Comparison of ENCODE assay signal across 27 cellular contexts in genomic region chr11:112100457-112100856, GRCh38. TPM values are rescaled to one million over a fixed set of nuclear protein-coding genes. Genes with fewer than 3 reads are reported as not detected.
DNase-seq lines count a peak whose midpoint lies in the region; ATAC-seq and TF ChIP-seq lines count a peak whose summit lies in the region.
"Had no signal": no experiment of that assay in that cellular context is flagged by ENCODE, and none has a peak within 500 bp of the region (broad histone marks: within the 10 kb centered on the region; RNA-seq: fewer than 3 reads in every experiment).

No MANE protein-coding gene starts in this region.

- H3K27me3 ChIP-seq in osteoblast (ENCODE audit: insufficient read depth, low read length) (no peaks in the 10 kb centered on the region), Karpas-422 (ENCODE audit: low read length) (no peaks in the 10 kb centered on the region)
- H3K27me3 ChIP-seq: thyroid gland had no signal

- no peaks in the 10 kb centered on the region for H3K9me2 ChIP-seq in Karpas-422 (replicated peaks; ENCODE audit: insufficient read depth, low read length)

- no peaks in the 10 kb centered on the region for H3K27me3 Mint-ChIP-seq in activated CD8-positive, alpha-beta T cell treated with anti-CD3 and anti-CD28 coated beads, Interleukin-2, amount 10 ng/mL, durations not matched to agents 7 days and 5 days (ENCODE audit: low read depth)
- H3K27me3 Mint-ChIP-seq: activated CD4-positive, alpha-beta T cell treated with anti-CD3 and anti-CD28 coated beads, Interleukin-2, amount 10 ng/mL, durations not matched to agents 7 days and 5 days; activated naive CD4-positive, alpha-beta T cell treated with anti-CD3 and anti-CD28 coated beads, Interleukin-2, amount 50 U/mL, for 24 hours; stimulated activated naive CD8-positive, alpha-beta T cell treated with anti-CD3 and anti-CD28 coated beads, Interleukin-15, Interleukin-2, amounts not matched to agents 100 ng/mL and 50 ng/mL, for 24 hours had no signal

- peaks cover 7% of the 10 kb centered on the region for H3K36me3 Mint-ChIP-seq in activated CD8-positive, alpha-beta T cell treated with anti-CD3 and anti-CD28 coated beads, Interleukin-2, amount 10 ng/mL, durations not matched to agents 7 days and 5 days (ENCODE audit: low read depth)

- H3K36me3 ChIP-seq in osteoblast (ENCODE audit: insufficient read depth, low read length) (peaks cover 6% of the 10 kb centered on the region), Karpas-422 (ENCODE audit: insufficient read depth, low read length) (no peaks in the 10 kb centered on the region)

- H3K79me2 ChIP-seq in osteoblast (ENCODE audit: insufficient read depth, low read length) (no peaks in the 10 kb centered on the region), Karpas-422 (ENCODE audit: low read length) (no peaks in the 10 kb centered on the region)

- no peak for TF ChIP-seq CTCF in fibroblast of villous mesenchyme (IDR thresholded peaks at IDR 0.05; ENCODE audit: insufficient read depth, low read depth, low read length)
- TF ChIP-seq CTCF in osteoblast (IDR thresholded peaks at IDR 0.05; ENCODE audit: extremely low read depth, low read depth, low read length) = no peak

- H3K27ac ChIP-seq in osteoblast (ENCODE audit: low read depth, low read length) (no peak overlapping the region), Karpas-422 (ENCODE audit: low read length) (no peak overlapping the region)
- H3K27ac ChIP-seq: thyroid gland had no signal

- H3K9me3 Mint-ChIP-seq in activated CD8-positive, alpha-beta T cell treated with anti-CD3 and anti-CD28 coated beads, Interleukin-2, amount 10 ng/mL, durations not matched to agents 7 days and 5 days (ENCODE audit: insufficient read depth) = no peaks in the 10 kb centered on the region
- H3K9me3 Mint-ChIP-seq: activated CD4-positive, alpha-beta T cell treated with anti-CD3 and anti-CD28 coated beads, Interleukin-2, amount 10 ng/mL, durations not matched to agents 7 days and 5 days; activated naive CD4-positive, alpha-beta T cell treated with anti-CD3 and anti-CD28 coated beads, Interleukin-2, amount 50 U/mL, for 24 hours; stimulated activated naive CD8-positive, alpha-beta T cell treated with anti-CD3 and anti-CD28 coated beads, Interleukin-15, Interleukin-2, amounts not matched to agents 100 ng/mL and 50 ng/mL, for 24 hours; T-helper 2 cell treated with Interferon-gamma antibody and Interleukin-4, amounts not matched to agents 5 μg/mL and 100 μg/mL, for 36 hours had no signal

- H3K4me3 ChIP-seq in fibroblast of villous mesenchyme (ENCODE audit: low read depth, low read length) (no peak overlapping the region), osteoblast (ENCODE audit: insufficient read depth, low read length) (no peak overlapping the region), Karpas-422 (ENCODE audit: low read length) (no peak overlapping the region)
- H3K4me3 ChIP-seq: thyroid gland had no signal

- H3K9ac ChIP-seq in Karpas-422 (ENCODE audit: low read length) = no peak overlapping the region

- H3K27ac Mint-ChIP-seq in activated CD8-positive, alpha-beta T cell treated with anti-CD3 and anti-CD28 coated beads, Interleukin-2, amount 10 ng/mL, durations not matched to agents 7 days and 5 days = no peak overlapping the region
- H3K27ac Mint-ChIP-seq: activated CD4-positive, alpha-beta T cell treated with anti-CD3 and anti-CD28 coated beads, Interleukin-2, amount 10 ng/mL, durations not matched to agents 7 days and 5 days; activated naive CD4-positive, alpha-beta T cell treated with anti-CD3 and anti-CD28 coated beads, Interleukin-2, amount 50 U/mL, for 24 hours; stimulated activated naive CD8-positive, alpha-beta T cell treated with anti-CD3 and anti-CD28 coated beads, Interleukin-15, Interleukin-2, amounts not matched to agents 100 ng/mL and 50 ng/mL, for 24 hours; T-helper 2 cell treated with Interferon-gamma antibody and Interleukin-4, amounts not matched to agents 5 μg/mL and 100 μg/mL, for 36 hours had no signal

- no peaks in the 10 kb centered on the region for H4K20me1 ChIP-seq in osteoblast (ENCODE audit: insufficient read depth, low read length)
- no peaks in the 10 kb centered on the region for H4K20me1 ChIP-seq in Karpas-422 (ENCODE audit: insufficient read depth, low read depth, low read length)

- H2AFZ ChIP-seq in osteoblast (ENCODE audit: low read length) (no peak overlapping the region), Karpas-422 (ENCODE audit: low read length) (no peak overlapping the region)

- H3K9me3 ChIP-seq in osteoblast (ENCODE audit: low read depth, low read length) (no peaks in the 10 kb centered on the region), Karpas-422 (ENCODE audit: low read length) (no peaks in the 10 kb centered on the region)
- H3K9me3 ChIP-seq: Caco-2, thyroid gland had no signal

- DNase-seq in EL (peak; percentile 29), astrocyte of the hippocampus (ENCODE audit: low read depth, low spot score) (peak; percentile 48), fibroblast of villous mesenchyme (ENCODE audit: low read depth) (peak; percentile 85), osteoblast (ENCODE audit: insufficient read length, low spot score, missing footprints) (peak; percentile 62), Karpas-422 (no peak)
- no peak for DNase-seq in activated CD8-positive, alpha-beta T cell treated with anti-CD3 and anti-CD28 coated beads, Interleukin-2, amount 10 ng/mL, durations not matched to agents 7 days and 5 days
- DNase-seq in activated T-cell treated with anti-CD3 and anti-CD28 coated beads, Interleukin-2, amount 50 U/mL, for 48 hours = no peak
- DNase-seq: ACHN; activated CD4-positive, alpha-beta T cell treated with anti-CD3 and anti-CD28 coated beads, Interleukin-2, amount 10 ng/mL, durations not matched to agents 7 days and 5 days; C1 segment of cervical spinal cord; Caco-2; DMS79 treated with DMSO at 0.1 percent for 48 hours; effector CD8-positive, alpha-beta T cell; erythroblast; kidney; NCI-H2081; NCI-H345; NCI-H774; retina; stimulated activated CD4-positive, alpha-beta T cell treated with anti-CD3 and anti-CD28 coated beads, Interleukin-12 subunit alpha, Interleukin-12 subunit beta, amount 100 ng/mL, for 4 hours; stimulated activated CD4-positive, alpha-beta T cell treated with anti-CD3 and anti-CD28 coated beads, Interleukin-4, amount 100 ng/mL, for 4 hours; thyroid gland had no signal

- H3K4me2 ChIP-seq in osteoblast (ENCODE audit: insufficient read depth, low read length) = no peak overlapping the region
- no peak overlapping the region for H3K4me2 ChIP-seq in Karpas-422 (ENCODE audit: low read depth, low read length, poor library complexity, severe bottlenecking)

- H3K4me1 Mint-ChIP-seq in activated CD8-positive, alpha-beta T cell treated with anti-CD3 and anti-CD28 coated beads, Interleukin-2, amount 10 ng/mL, durations not matched to agents 7 days and 5 days (ENCODE audit: low read depth) = no peaks in the 10 kb centered on the region
- H3K4me1 Mint-ChIP-seq: activated CD4-positive, alpha-beta T cell treated with anti-CD3 and anti-CD28 coated beads, Interleukin-2, amount 10 ng/mL, durations not matched to agents 7 days and 5 days; activated naive CD4-positive, alpha-beta T cell treated with anti-CD3 and anti-CD28 coated beads, Interleukin-2, amount 50 U/mL, for 24 hours had no signal

- peaks cover 3% of the 10 kb centered on the region for H3K4me1 ChIP-seq in osteoblast (ENCODE audit: insufficient read depth, low read length)
- no peaks in the 10 kb centered on the region for H3K4me1 ChIP-seq in Karpas-422 (ENCODE audit: low read length)
- H3K4me1 ChIP-seq: Caco-2, thyroid gland had no signal

- no peak overlapping the region for H3K4me3 Mint-ChIP-seq in activated CD8-positive, alpha-beta T cell treated with anti-CD3 and anti-CD28 coated beads, Interleukin-2, amount 10 ng/mL, durations not matched to agents 7 days and 5 days
- H3K4me3 Mint-ChIP-seq: activated CD4-positive, alpha-beta T cell treated with anti-CD3 and anti-CD28 coated beads, Interleukin-2, amount 10 ng/mL, durations not matched to agents 7 days and 5 days; activated naive CD4-positive, alpha-beta T cell treated with anti-CD3 and anti-CD28 coated beads, Interleukin-2, amount 50 U/mL, for 24 hours; stimulated activated naive CD8-positive, alpha-beta T cell treated with anti-CD3 and anti-CD28 coated beads, Interleukin-15, Interleukin-2, amounts not matched to agents 100 ng/mL and 50 ng/mL, for 24 hours; T-helper 2 cell treated with Interferon-gamma antibody and Interleukin-4, amounts not matched to agents 5 μg/mL and 100 μg/mL, for 36 hours had no signal

- CTCF ChIA-PET in activated CD8-positive, alpha-beta T cell treated with anti-CD3 and anti-CD28 coated beads, Interleukin-2, amount 10 ng/mL, durations not matched to agents 7 days and 5 days (lab: Charles Lee) = interaction anchor here (7.7 kb wide), 1 partner anchor 14 kb away, joined by 42 read pairs; no protein-coding TSS in a partner anchor

- no peak for ATAC-seq in activated CD8-positive, alpha-beta T cell treated with anti-CD3 and anti-CD28 coated beads, Interleukin-2, amount 10 ng/mL, durations not matched to agents 7 days and 5 days
- no peak for ATAC-seq in GM21381 (IDR thresholded peaks at IDR 0.05; ENCODE audit: unreplicated experiment)
- ATAC-seq: HCT116 had no signal

- POLR2A ChIA-PET in activated CD8-positive, alpha-beta T cell treated with anti-CD3 and anti-CD28 coated beads, Interleukin-2, amount 10 ng/mL, durations not matched to agents 7 days and 5 days (lab: Charles Lee) = no interaction called here

RNA-seq across cellular contexts. Expression of gene SDHD, which starts 13.8 kb away (rescaled TPM):
- total RNA-seq in fibroblast of villous mesenchyme (121 and 140 TPM in 2 replicates), osteoblast (100 and 119 TPM in 2 replicates)
- 57.4 and 79.6 TPM in 2 replicates for total RNA-seq in Karpas-422 (2014; rRNA removed; shearing (Covaris generic); ENCODE audit: low replicate concordance)
- 10 to 100 TPM; 98.2 to 99.4 TPM for total RNA-seq in activated CD8-positive, alpha-beta T cell treated with anti-CD3 and anti-CD28 coated beads, Interleukin-2, amount 10 ng/mL, durations not matched to agents 7 days and 5 days

RNA-seq across cellular contexts. Expression of gene TIMM8B, which starts 13.9 kb away (rescaled TPM):
- 57.0 and 64.3 TPM in 2 replicates for total RNA-seq in fibroblast of villous mesenchyme
- 34.2 and 39.8 TPM in 2 replicates for total RNA-seq in osteoblast
- total RNA-seq in Karpas-422 (2014; rRNA removed; shearing (Covaris generic); ENCODE audit: low replicate concordance) = 53.3 and 73.4 TPM in 2 replicates
- 10 to 100 TPM; 59.1 to 62.3 TPM for total RNA-seq in activated CD8-positive, alpha-beta T cell treated with anti-CD3 and anti-CD28 coated beads, Interleukin-2, amount 10 ng/mL, durations not matched to agents 7 days and 5 days

RNA-seq across cellular contexts. Expression of gene NKAPD1, which starts 26.4 kb away (rescaled TPM):
- total RNA-seq in fibroblast of villous mesenchyme = 20.6 and 30.7 TPM in 2 replicates
- 33.9 and 37.6 TPM in 2 replicates for total RNA-seq in osteoblast
- 11.5 and 11.7 TPM in 2 replicates for total RNA-seq in Karpas-422 (2014; rRNA removed; shearing (Covaris generic); ENCODE audit: low replicate concordance)
- 10 to 100 TPM; 17.1 to 22.9 TPM for total RNA-seq in activated CD8-positive, alpha-beta T cell treated with anti-CD3 and anti-CD28 coated beads, Interleukin-2, amount 10 ng/mL, durations not matched to agents 7 days and 5 days

RNA-seq across cellular contexts. Expression of gene PIH1D2, which starts 26.6 kb away (rescaled TPM):
- total RNA-seq in fibroblast of villous mesenchyme = 1.3 and 2.6 TPM in 2 replicates
- total RNA-seq in osteoblast = 2.7 and 2.9 TPM in 2 replicates
- total RNA-seq in Karpas-422 (2014; rRNA removed; shearing (Covaris generic); ENCODE audit: low replicate concordance) = 1.3 and 1.4 TPM in 2 replicates
- under 1 TPM; 0.24 to 0.76 TPM for total RNA-seq in activated CD8-positive, alpha-beta T cell treated with anti-CD3 and anti-CD28 coated beads, Interleukin-2, amount 10 ng/mL, durations not matched to agents 7 days and 5 days

Comparison
In these comparisons a context has a peak if more than half of its experiments do, and no peak if none do; other contexts are left out.
1. DNase-seq: peak in EL (single experiment), astrocyte of the hippocampus (single experiment), fibroblast of villous mesenchyme (single experiment) and osteoblast (single experiment); none in Karpas-422 (single experiment), activated CD8-positive, alpha-beta T cell treated with anti-CD3 and anti-CD28 coated beads, Interleukin-2, amount 10 ng/mL, durations not matched to agents 7 days and 5 days (single experiment) and activated T-cell treated with anti-CD3 and anti-CD28 coated beads, Interleukin-2, amount 50 U/mL, for 48 hours (0 of 2).